In the genomic region with DNA sequence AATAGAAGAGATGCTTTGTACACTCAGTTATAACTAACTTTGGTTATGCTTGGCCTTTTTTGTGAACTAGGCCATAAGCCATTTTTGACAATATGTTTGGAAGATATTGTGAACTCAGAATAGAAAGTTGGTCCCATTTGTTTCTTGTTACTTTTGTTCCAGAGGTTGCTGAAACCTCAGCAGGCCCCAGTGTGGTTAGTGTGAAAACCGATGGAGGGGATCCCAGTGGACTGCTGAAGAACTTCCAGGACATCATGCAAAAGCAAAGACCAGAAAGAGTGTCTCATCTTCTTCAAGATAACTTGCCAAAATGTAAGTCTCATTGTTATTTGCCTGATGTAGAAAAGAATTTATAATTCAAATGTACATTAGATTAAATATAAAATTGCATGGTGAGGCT, we compare ENCODE assay signal across 17 cellular contexts. TPM values are rescaled to one million over a fixed set of nuclear protein-coding genes. Genes with fewer than 3 reads are reported as not detected.
"Had no signal": no experiment of that assay in that cellular context is flagged by ENCODE, and none has a peak within 500 bp of the region (broad histone marks: within the 10 kb centered on the region; RNA-seq: fewer than 3 reads in every experiment).

No MANE protein-coding gene starts in this region.

- H3K27me3 ChIP-seq: brain microvascular endothelial cell, gastrocnemius medialis, heart right ventricle, ovary had no signal

- H3K27ac Mint-ChIP-seq: activated B cell treated with CpG ODN at 0.5 μM for 24 hours; activated naive CD4-positive, alpha-beta T cell treated with anti-CD3 and anti-CD28 coated beads, Interleukin-2, amount 50 U/mL, for 24 hours; mesothelial cell of epicardium had no signal

- H3K4me3 Mint-ChIP-seq: activated B cell treated with CpG ODN at 0.5 μM for 24 hours; activated CD4-positive, alpha-beta T cell treated with anti-CD3 and anti-CD28 coated beads, Interleukin-2, amount 10 ng/mL, durations not matched to agents 24 days and 14 days; activated naive CD4-positive, alpha-beta T cell treated with anti-CD3 and anti-CD28 coated beads, Interleukin-2, amount 50 U/mL, for 24 hours; mesothelial cell of epicardium; neural crest cell had no signal

- H3K36me3 ChIP-seq: ovary had no signal

- H3K4me3 ChIP-seq: gastrocnemius medialis, heart right ventricle, lung, ovary, thoracic aorta had no signal

- ATAC-seq: gastrocnemius medialis, heart right ventricle had no signal

- H3K9me3 Mint-ChIP-seq: activated B cell treated with CpG ODN at 0.5 μM for 24 hours; activated CD4-positive, alpha-beta T cell treated with anti-CD3 and anti-CD28 coated beads, Interleukin-2, amount 10 ng/mL, durations not matched to agents 24 days and 14 days; activated naive CD4-positive, alpha-beta T cell treated with anti-CD3 and anti-CD28 coated beads, Interleukin-2, amount 50 U/mL, for 24 hours; neural crest cell had no signal

- H3K9me3 ChIP-seq: gastrocnemius medialis, heart right ventricle, ovary, thoracic aorta had no signal

- H3K27me3 Mint-ChIP-seq: activated B cell treated with CpG ODN at 0.5 μM for 24 hours; activated CD4-positive, alpha-beta T cell treated with anti-CD3 and anti-CD28 coated beads, Interleukin-2, amount 10 ng/mL, durations not matched to agents 24 days and 14 days; activated naive CD4-positive, alpha-beta T cell treated with anti-CD3 and anti-CD28 coated beads, Interleukin-2, amount 50 U/mL, for 24 hours had no signal

- DNase-seq: activated B cell treated with CpG ODN at 0.5 μM for 24 hours; activated CD4-positive, alpha-beta T cell treated with anti-CD3 and anti-CD28 coated beads, Interleukin-2, amount 10 ng/mL, durations not matched to agents 24 days and 14 days; activated effector memory CD4-positive, alpha-beta T cell treated with Interleukin-2 at 50 U/mL for 16 hours; anterior cingulate cortex; brain microvascular endothelial cell; cerebellar nuclear complex; effector CD8-positive, alpha-beta T cell; gastrocnemius medialis; heart right ventricle; ovary; stimulated activated CD4-positive, alpha-beta T cell treated with anti-CD3 and anti-CD28 coated beads, Interleukin-1b, Interleukin-23, amount 100 ng/mL, for 48 hours; SW 1271 had no signal

- H3K27ac ChIP-seq: brain microvascular endothelial cell, gastrocnemius medialis, ovary, thoracic aorta had no signal

RNA-seq across cellular contexts. Expression of gene TLR9, which starts 21.7 kb away (rescaled TPM):
- total RNA-seq: neural crest cell, thoracic aorta had no signal
